Comparison of ENCODE assay signal across 1 cellular context in genomic region chr6:90286884-90287488, GRCh38.
TF ChIP-seq lines count a peak whose summit lies in the region.

No MANE protein-coding gene starts in this region.

TF ChIP-seq in HepG2, 621 proteins besides CTCF, POLR2A, EP300 and RAD21:
- TF ChIP-seq SMC3 (IDR thresholded peaks at IDR 0.05; ENCODE audit: low read length) = 0 out of 2 replicates have a peak, but pooled peaks have one; percentile 17
- TF ChIP-seq ZZZ3 (CRISPR knock-in tag; IDR thresholded peaks at IDR 0.05; ENCODE audit: borderline replicate concordance) = no peak
- peak; percentile 75; the same call in 1 of the 2 replicates for TF ChIP-seq CBX5 (CRISPR knock-in tag; IDR thresholded peaks at IDR 0.05; ENCODE audit: borderline replicate concordance)
- TF ChIP-seq STAG1 (CRISPR knock-in tag; IDR thresholded peaks at IDR 0.05) = peak; percentile 43
